15 cellular contexts compared by ENCODE assay signal in the genomic region with DNA sequence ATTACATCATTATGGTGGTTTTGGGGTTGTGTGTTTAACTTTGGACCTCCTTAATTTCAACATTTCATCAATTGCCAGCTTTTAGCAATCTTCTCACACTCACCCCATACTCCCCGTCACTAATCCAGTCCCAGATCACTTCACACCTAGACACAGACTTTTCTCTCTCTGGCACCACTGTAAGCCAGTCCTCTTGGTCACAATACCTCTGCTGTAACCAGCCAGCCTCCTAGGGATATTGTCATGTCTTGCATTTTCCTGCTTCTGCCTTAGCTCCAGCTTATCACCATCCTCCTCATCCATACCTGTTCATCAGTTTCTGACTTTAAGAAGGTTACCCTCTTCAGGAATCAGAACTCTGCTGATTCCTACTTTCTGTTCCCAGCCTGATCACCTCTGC. TPM values are rescaled to one million over a fixed set of nuclear protein-coding genes. Genes with fewer than 3 reads are reported as not detected.
DNase-seq lines count a peak whose midpoint lies in the region; ATAC-seq and FAIRE-seq lines count a peak whose summit lies in the region.
"Had no signal": no experiment of that assay in that cellular context is flagged by ENCODE, and none has a peak within 500 bp of the region (broad histone marks: within the 10 kb centered on the region; RNA-seq: fewer than 3 reads in every experiment).

No MANE protein-coding gene starts in this region.

- H3K9me3 Mint-ChIP-seq in activated naive CD4-positive, alpha-beta T cell treated with anti-CD3 and anti-CD28 coated beads for 36 hours = no peaks in the 10 kb centered on the region
- H3K9me3 Mint-ChIP-seq in immature natural killer cell = no peaks in the 10 kb centered on the region
- no peaks in the 10 kb centered on the region for H3K9me3 Mint-ChIP-seq in stimulated activated naive CD8-positive, alpha-beta T cell treated with anti-CD3 and anti-CD28 coated beads, Interleukin-15, amount 100 ng/mL, for 72 hours

- H3K27me3 Mint-ChIP-seq in activated naive CD4-positive, alpha-beta T cell treated with anti-CD3 and anti-CD28 coated beads for 36 hours (ENCODE audit: low read depth) = no peaks in the 10 kb centered on the region
- H3K27me3 Mint-ChIP-seq in T-helper 17 cell = no peaks in the 10 kb centered on the region
- peaks cover 19 to 36% (median 29%) of the 10 kb centered on the region in 3 donors for H3K27me3 Mint-ChIP-seq in immature natural killer cell (ENCODE audit: low read depth in 3 of 3)
- no peaks in the 10 kb centered on the region for H3K27me3 Mint-ChIP-seq in stimulated activated naive CD8-positive, alpha-beta T cell treated with anti-CD3 and anti-CD28 coated beads, Interleukin-15, amount 100 ng/mL, for 72 hours

- no peak for FAIRE-seq in urothelium cell line (lab: Jason Lieb, UNC)

- CTCF ChIA-PET in activated naive CD4-positive, alpha-beta T cell treated with anti-CD3 and anti-CD28 coated beads for 36 hours (lab: Charles Lee) = interaction anchor here (0.5 kb wide), 1 partner anchor 76 kb away, joined by 4 read pairs; no protein-coding TSS in a partner anchor

- peaks cover 40% of the 10 kb centered on the region for H3K4me1 Mint-ChIP-seq in activated naive CD4-positive, alpha-beta T cell treated with anti-CD3 and anti-CD28 coated beads for 36 hours (ENCODE audit: low read depth)
- H3K4me1 Mint-ChIP-seq in T-helper 17 cell = peaks cover 46% of the 10 kb centered on the region
- peaks cover 56 to 64% of the 10 kb centered on the region in 2 donors for H3K4me1 Mint-ChIP-seq in immature natural killer cell
- H3K4me1 Mint-ChIP-seq in stimulated activated naive CD8-positive, alpha-beta T cell treated with anti-CD3 and anti-CD28 coated beads, Interleukin-15, amount 100 ng/mL, for 72 hours = peaks cover 47% of the 10 kb centered on the region

- DNase-seq in activated naive CD4-positive, alpha-beta T cell treated with anti-CD3 and anti-CD28 coated beads for 36 hours = no peak
- DNase-seq in activated naive CD4-positive, alpha-beta T cell treated with anti-CD3 and anti-CD28 coated beads, Interleukin-2, amount 50 U/mL, for 16 hours = no peak
- no peak for DNase-seq in T-helper 17 cell
- DNase-seq in immature natural killer cell = peak in 2 of 3 donors; percentile 8 to 17
- DNase-seq in stimulated activated naive CD8-positive, alpha-beta T cell treated with anti-CD3 and anti-CD28 coated beads, Interleukin-15, amount 100 ng/mL, for 72 hours = no peak
- no peak for DNase-seq in urothelium cell line (ENCODE audit: low spot score)
- DNase-seq in stimulated activated CD4-positive, alpha-beta T cell treated with anti-CD3 and anti-CD28 coated beads, Interleukin-4, amount 100 ng/mL, for 1 hour = no peak
- DNase-seq in CD1c-positive myeloid dendritic cell (ENCODE audit: extremely low spot score) = no peak
- DNase-seq: effector CD4-positive, alpha-beta T cell; HCEC 1CT; lower lobe of right lung; NK-92 treated with Interleukin-12 subunit alpha and Interleukin-12 subunit beta, amount 100 ng/mL, for 24 hours; ovary; stimulated activated CD4-positive, alpha-beta T cell treated with anti-CD3 and anti-CD28 coated beads, Interleukin-12 subunit alpha, Interleukin-12 subunit beta, amount 100 ng/mL, for 4 hours had no signal

- peak overlapping the region; percentile 77 for H3K4me3 Mint-ChIP-seq in activated naive CD4-positive, alpha-beta T cell treated with anti-CD3 and anti-CD28 coated beads for 36 hours
- H3K4me3 Mint-ChIP-seq in T-helper 17 cell (peak overlapping the region; percentile 93), immature natural killer cell (peak overlapping the region in 4 of 5 donors; percentile 8 to 81 (median 28))
- peak overlapping the region; percentile 71 to 84 for H3K4me3 Mint-ChIP-seq in stimulated activated naive CD8-positive, alpha-beta T cell treated with anti-CD3 and anti-CD28 coated beads, Interleukin-15, amount 100 ng/mL, for 72 hours

- H3K36me3 Mint-ChIP-seq in activated naive CD4-positive, alpha-beta T cell treated with anti-CD3 and anti-CD28 coated beads for 36 hours (ENCODE audit: low read depth) = peaks cover 26% of the 10 kb centered on the region
- H3K36me3 Mint-ChIP-seq in T-helper 17 cell (ENCODE audit: low read depth) (peaks cover 8% of the 10 kb centered on the region), immature natural killer cell (peaks cover 0 to 8% (median 8%) of the 10 kb centered on the region in 3 donors)

- no peaks in the 10 kb centered on the region for H3K9me3 ChIP-seq in T-helper 17 cell (ENCODE audit: control insufficient read depth, low read length, poor library complexity, severe bottlenecking)
- H3K9me3 ChIP-seq: lower lobe of right lung, ovary, thoracic aorta had no signal

- intact Hi-C loops in activated naive CD4-positive, alpha-beta T cell treated with anti-CD3 and anti-CD28 coated beads for 36 hours (cut with micrococcal nuclease) = loop anchor here (1.0 to 10.0 kb wide), 3 partner anchors 104 to 1262 kb away; a partner anchor contains a TSS

- no peak for ATAC-seq in T-helper 17 cell
- ATAC-seq in stimulated activated naive CD8-positive, alpha-beta T cell treated with anti-CD3 and anti-CD28 coated beads, Interleukin-15, amount 100 ng/mL, for 72 hours = no peak
- ATAC-seq: lower lobe of right lung had no signal

- H3K27ac Mint-ChIP-seq in activated naive CD4-positive, alpha-beta T cell treated with anti-CD3 and anti-CD28 coated beads for 36 hours = peak overlapping the region; percentile 9
- peak overlapping the region; percentile 100 for H3K27ac Mint-ChIP-seq in T-helper 17 cell
- peak overlapping the region; percentile 80 to 95 (median 90) for H3K27ac Mint-ChIP-seq in immature natural killer cell
- peak overlapping the region; percentile 5 to 48 for H3K27ac Mint-ChIP-seq in stimulated activated naive CD8-positive, alpha-beta T cell treated with anti-CD3 and anti-CD28 coated beads, Interleukin-15, amount 100 ng/mL, for 72 hours

RNA-seq across cellular contexts. Expression of a gene that starts 1.6 kb away (rescaled TPM):
- 100 to 1,000 TPM; 141 to 143 TPM for total RNA-seq in activated naive CD4-positive, alpha-beta T cell treated with anti-CD3 and anti-CD28 coated beads for 36 hours
- total RNA-seq in T-helper 17 cell = 100 to 1,000 TPM; 417 to 460 TPM
- 10 to 100 TPM; 45.8 to 68.1 (median 68.0) TPM for polyA plus RNA-seq in immature natural killer cell

Comparison
In these comparisons a context has a peak if more than half of its experiments do, and no peak if none do; other contexts are left out.
1. DNase-seq: peak in immature natural killer cell (2 of 3); none in activated naive CD4-positive, alpha-beta T cell treated with anti-CD3 and anti-CD28 coated beads for 36 hours (single experiment), activated naive CD4-positive, alpha-beta T cell treated with anti-CD3 and anti-CD28 coated beads, Interleukin-2, amount 50 U/mL, for 16 hours (single experiment), T-helper 17 cell (0 of 3), stimulated activated naive CD8-positive, alpha-beta T cell treated with anti-CD3 and anti-CD28 coated beads, Interleukin-15, amount 100 ng/mL, for 72 hours (0 of 2), urothelium cell line (single experiment), stimulated activated CD4-positive, alpha-beta T cell treated with anti-CD3 and anti-CD28 coated beads, Interleukin-4, amount 100 ng/mL, for 1 hour (single experiment) and CD1c-positive myeloid dendritic cell (single experiment).
2. H3K27ac Mint-ChIP-seq: peak in every context shown above with its lines; median percentile 100 in T-helper 17 cell; 90 in immature natural killer cell; 26 in stimulated activated naive CD8-positive, alpha-beta T cell treated with anti-CD3 and anti-CD28 coated beads, Interleukin-15, amount 100 ng/mL, for 72 hours; 9 in activated naive CD4-positive, alpha-beta T cell treated with anti-CD3 and anti-CD28 coated beads for 36 hours.
3. H3K4me3 Mint-ChIP-seq: peak in every context shown above with its lines; median percentile 93 in T-helper 17 cell; 78 in stimulated activated naive CD8-positive, alpha-beta T cell treated with anti-CD3 and anti-CD28 coated beads, Interleukin-15, amount 100 ng/mL, for 72 hours; 77 in activated naive CD4-positive, alpha-beta T cell treated with anti-CD3 and anti-CD28 coated beads for 36 hours; 28 in immature natural killer cell.